In genomic region chr3:194312743-194313281, GRCh38 we compare ENCODE assay signal across 10 cellular contexts. TPM values are rescaled to one million over a fixed set of nuclear protein-coding genes. Genes with fewer than 3 reads are reported as not detected.
DNase-seq lines count a peak whose midpoint lies in the region; ATAC-seq, FAIRE-seq and TF ChIP-seq lines count a peak whose summit lies in the region.
"Had no signal": no experiment of that assay in that cellular context is flagged by ENCODE, and none has a peak within 500 bp of the region (broad histone marks: within the 10 kb centered on the region; RNA-seq: fewer than 3 reads in every experiment).

No MANE protein-coding gene starts in this region.

- H2BK120ac ChIP-seq in H1 (replicated peaks; ENCODE audit: low read depth, low read length), result no peak overlapping the region

- no peak for TF ChIP-seq CTCF in LNCaP clone FGC (IDR thresholded peaks at IDR 0.05; ENCODE audit: control insufficient read depth, extremely low read depth, insufficient read depth)
- TF ChIP-seq CTCF in H1 (IDR thresholded peaks at IDR 0.05; ENCODE audit: control extremely low read depth in 1 of 3, insufficient read depth in 1 of 3, low read depth in 1 of 3, low read length in 3 of 3), result no peak
- no peak for TF ChIP-seq CTCF in nephron (IDR thresholded peaks at IDR 0.05; ENCODE audit: unreplicated experiment in 3 of 3)

- H3K27me3 ChIP-seq in H1 (replicated peaks in 1 of 4; ENCODE audit: control insufficient read depth in 3 of 4, extremely low read depth in 1 of 4, insufficient read depth in 3 of 4, low read length in 3 of 4), result peaks cover 0 to 27% (median 12%) of the 10 kb centered on the region in 4 experiments; a peak in 5 of 7 replicates

- H3K4ac ChIP-seq in H1 (replicated peaks; ENCODE audit: insufficient read length, low read depth, low read length), result no peak overlapping the region

- peaks cover 10 to 23% (median 16%) of the 10 kb centered on the region in 4 experiments for H3K4me1 ChIP-seq in H1 (replicated peaks in 1 of 4; ENCODE audit: control insufficient read depth in 3 of 4, insufficient read depth in 4 of 4, low read length in 3 of 4)

- peaks cover 2% of the 10 kb centered on the region in 2 experiments; a peak in 2 of 4 replicates for H3K9me3 ChIP-seq in H1 (ENCODE audit: insufficient read depth in 2 of 2, low read depth in 1 of 2, low read length in 1 of 2)

- peak overlapping the region; percentile 68 to 81 (median 77) for H3K27ac Mint-ChIP-seq in nephron

- H3K23me2 ChIP-seq in H1 (ENCODE audit: low read depth, low read length), result peaks cover 5% of the 10 kb centered on the region

- ATAC-seq in HG03342 (IDR thresholded peaks at IDR 0.05; ENCODE audit: unreplicated experiment) (no peak), HG02642 (IDR thresholded peaks at IDR 0.05; ENCODE audit: poor library complexity, unreplicated experiment) (no peak)

- no peak overlapping the region for H4K5ac ChIP-seq in H1 (ENCODE audit: insufficient read length, low read depth, low read length)

- peak overlapping the region; percentile 36 to 50 (median 45) for H3K4me3 Mint-ChIP-seq in nephron

- TF ChIP-seq POLR2A in H1 (IDR thresholded peaks at IDR 0.05; ENCODE audit: control extremely low read depth in 1 of 2, low read depth in 2 of 2, low read length in 2 of 2), result no peak

- no peaks in the 10 kb centered on the region for H3K79me2 ChIP-seq in H1 (ENCODE audit: control insufficient read depth in 1 of 2, insufficient read depth in 2 of 2, low read length in 2 of 2)

- H3K4me2 ChIP-seq in H1 (ENCODE audit: insufficient read depth in 1 of 2, low read depth in 2 of 2, low read length in 2 of 2), result no peak overlapping the region
- H3K4me2 ChIP-seq: PC-9 had no signal

- POLR2A ChIA-PET in H1 (lab: Charles Lee; ENCODE audit: partially characterized antibody), result interaction anchor here (0.7 to 1.9 kb wide), 6 partner anchors 11 to 176 kb away, joined by 3 to 10 read pairs (median 4); partner anchors contain the start of gene HES1

- H3K4me3 ChIP-seq in LNCaP clone FGC (ENCODE audit: low read depth, low read length), result no peak overlapping the region
- H3K4me3 ChIP-seq in H1 (ENCODE audit: extremely low read depth in 1 of 4, insufficient read depth in 2 of 4, low read depth in 3 of 4, low read length in 4 of 4), result no peak overlapping the region
- H3K4me3 ChIP-seq: PC-9 had no signal

- H3K79me1 ChIP-seq in H1 (ENCODE audit: low read depth, low read length), result no peaks in the 10 kb centered on the region

- H3K36me3 ChIP-seq in H1 (ENCODE audit: control insufficient read depth in 2 of 4, insufficient read depth in 4 of 4, low read length in 3 of 4), result no peaks in the 10 kb centered on the region

- no peak for TF ChIP-seq RAD21 in H1 (IDR thresholded peaks at IDR 0.05 in 1 of 2, conservative IDR thresholded peaks at IDR 0.05 in 1 of 2; ENCODE audit: low read depth in 2 of 2, low read length in 2 of 2)

- H3K18ac ChIP-seq in H1 (ENCODE audit: extremely low read depth, low read length), result no peak overlapping the region

- no peak overlapping the region; the same call in 1 of the 2 replicates for H4K8ac ChIP-seq in H1 (ENCODE audit: extremely low read depth, insufficient read depth, low read length)

- no peak for FAIRE-seq in H1 (lab: Jason Lieb, UNC)
- FAIRE-seq: islet of Langerhans had no signal

- H2BK20ac ChIP-seq in H1 (ENCODE audit: low read length), result no peak overlapping the region

- WGBS in H1 (ENCODE audit: extremely low coverage in 1 of 2, insufficient coverage in 1 of 2, insufficient read length in 1 of 2, insufficient replicate concordance in 2 of 2, low coverage in 1 of 2, low lambda C conversion rate in 2 of 2, missing lambda C conversion rate in 1 of 2), 2 experiments, result 61% methylated on average over 16 of the region's 16 CpGs; no CpG with 5 or more reads in 1 of the 2 experiments

- no peak overlapping the region for H3K23ac ChIP-seq in H1 (ENCODE audit: insufficient read length)

- no peak overlapping the region for H3K27ac ChIP-seq in H1 (ENCODE audit: low read depth, low read length)
- H3K27ac ChIP-seq: PC-9 had no signal

- H3K27me3 Mint-ChIP-seq in nephron (ENCODE audit: low read depth), result peaks cover 36% of the 10 kb centered on the region

- no peak overlapping the region; the same call in 1 of the 2 replicates for H2BK15ac ChIP-seq in H1 (ENCODE audit: low read length)

- H2BK5ac ChIP-seq in H1 (ENCODE audit: low read depth, low read length), result no peak overlapping the region

- H4K91ac ChIP-seq in H1 (replicated peaks; ENCODE audit: insufficient read length, low read length), result no peak overlapping the region

- 0 out of 2 replicates have a peak overlapping the region, but pooled peaks have one; percentile 89 for H2AFZ ChIP-seq in H1 (ENCODE audit: low read length)
- H2AFZ ChIP-seq: PC-9 had no signal

- no peak overlapping the region for H3K14ac ChIP-seq in H1 (ENCODE audit: insufficient read length)

- peaks cover 59% of the 10 kb centered on the region for H3K4me1 Mint-ChIP-seq in nephron

- H2AK5ac ChIP-seq in H1 (ENCODE audit: low read depth, low read length), result no peak overlapping the region

- H3K36me3 Mint-ChIP-seq in nephron (ENCODE audit: low read depth), result peaks cover 4% of the 10 kb centered on the region

- H2BK12ac ChIP-seq in H1 (ENCODE audit: low read depth, low read length), result 0 out of 2 replicates have a peak overlapping the region, but pooled peaks have one; percentile 18

- no peaks in the 10 kb centered on the region for H4K20me1 ChIP-seq in H1 (replicated peaks in 1 of 2; ENCODE audit: control insufficient read depth in 1 of 2, insufficient read depth in 2 of 2, low read length in 2 of 2)

- DNase-seq in AG08395 (ENCODE audit: low spot score) (peak; percentile 25), LNCaP clone FGC (ENCODE audit: low read depth) (peak; percentile 21), H1 (ENCODE audit: low read depth in 1 of 2, low spot score in 2 of 2) (no peak), activated gamma-delta T cell (lab: John Stamatoyannopoulos, UW) (no peak), MV-4-11 (lab: John Stamatoyannopoulos, UW) (no peak)

- no peak for TF ChIP-seq EP300 in H1 (IDR thresholded peaks at IDR 0.05; ENCODE audit: borderline replicate concordance in 1 of 2, low read depth in 2 of 2, low read length in 2 of 2)

- peaks cover 3% of the 10 kb centered on the region for H3K9me3 Mint-ChIP-seq in nephron

- H3K9ac ChIP-seq in H1 (replicated peaks in 1 of 4; ENCODE audit: extremely low read depth in 1 of 4, low read depth in 3 of 4, low read length in 3 of 4), result no peak overlapping the region

- no peak overlapping the region for H3K56ac ChIP-seq in H1 (replicated peaks; ENCODE audit: insufficient read length, low read depth, low read length)

- CTCF ChIA-PET in H1 (lab: Charles Lee; ENCODE audit: partially characterized antibody), result interaction anchor here (0.6 to 6.2 kb wide), 24 partner anchors 8 to 650 kb away, joined by 3 to 79 read pairs (median 4); no protein-coding TSS in a partner anchor

TF ChIP-seq in H1, 55 proteins besides CTCF, POLR2A, EP300 and RAD21 (continues in another document):
- no peak for TF ChIP-seq SP2 (IDR thresholded peaks at IDR 0.05; ENCODE audit: low read length)
- TF ChIP-seq, protein P1, sequence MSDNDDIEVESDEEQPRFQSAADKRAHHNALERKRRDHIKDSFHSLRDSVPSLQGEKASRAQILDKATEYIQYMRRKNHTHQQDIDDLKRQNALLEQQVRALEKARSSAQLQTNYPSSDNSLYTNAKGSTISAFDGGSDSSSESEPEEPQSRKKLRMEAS (IDR thresholded peaks at IDR 0.05), result peak; percentile 51; the same call in 1 of the 2 replicates

RNA-seq across cellular contexts. Expression of gene CPN2, which starts 38.3 kb away (rescaled TPM):
- not detected in 2 replicates for total RNA-seq in H1 (2021; fragmentation: NEBNext Ultra II Directional; extraction: Animal tissue kit (Norgen Biotek cat#: 25700))
- polyA plus RNA-seq in H1 (2011; rRNA removed), result 0.03 TPM in 1 of 2 replicates, not detected in the other
- polyA plus RNA-seq in H1 (2011; cell fraction: cytosol; rRNA removed), result not detected
- not detected for polyA plus RNA-seq in H1 (2011; cell fraction: nucleus; rRNA removed)
- 0.12 TPM in 1 of 4 replicates, not detected in the others for polyA plus RNA-seq in H1 (2012, experiment 1 of 2)
- polyA plus RNA-seq in H1 (2012, experiment 2 of 2), result not detected
- polyA plus RNA-seq in H1 (2013, experiment 1 of 2), result 0.02 TPM
- 0.02 TPM for polyA plus RNA-seq in H1 (2013, experiment 2 of 2)
- not detected in 2 replicates for polyA minus RNA-seq in H1 (2011; rRNA and poly(A)+ RNA removed)
- polyA minus RNA-seq in H1 (2011; cell fraction: cytosol; rRNA and poly(A)+ RNA removed), result not detected
- not detected for polyA minus RNA-seq in H1 (2011; cell fraction: nucleus; rRNA and poly(A)+ RNA removed)
- total RNA-seq: PC-9 had no signal

RNA-seq across cellular contexts. Expression of gene LRRC15, which starts 56.7 kb away (rescaled TPM):
- total RNA-seq in H1 (2021; fragmentation: NEBNext Ultra II Directional; extraction: Animal tissue kit (Norgen Biotek cat#: 25700)), result 0.37 and 0.40 TPM in 2 replicates
- polyA plus RNA-seq in H1 (2011; rRNA removed), result 0.15 and 0.17 TPM in 2 replicates
- polyA plus RNA-seq in H1 (2011; cell fraction: cytosol; rRNA removed), result 0.08 TPM
- polyA plus RNA-seq in H1 (2011; cell fraction: nucleus; rRNA removed), result 0.19 TPM
- 0.11 to 0.16 TPM (median 0.16 TPM) in 3 of 4 replicates, not detected in the other for polyA plus RNA-seq in H1 (2012, experiment 1 of 2)
- polyA plus RNA-seq in H1 (2012, experiment 2 of 2), result 0.07 TPM
- polyA plus RNA-seq in H1 (2013, experiment 1 of 2), result 0.34 TPM
- 0.42 TPM for polyA plus RNA-seq in H1 (2013, experiment 2 of 2)
- polyA minus RNA-seq in H1 (2011; rRNA and poly(A)+ RNA removed), result 0.17 and 0.32 TPM in 2 replicates
- not detected for polyA minus RNA-seq in H1 (2011; cell fraction: cytosol; rRNA and poly(A)+ RNA removed)
- 0.10 TPM for polyA minus RNA-seq in H1 (2011; cell fraction: nucleus; rRNA and poly(A)+ RNA removed)
- total RNA-seq: PC-9 had no signal

Comparison
In these comparisons a context has a peak if more than half of its experiments do, and no peak if none do; other contexts are left out.
1. DNase-seq: peak in AG08395 (single experiment) and LNCaP clone FGC (single experiment); none in H1 (0 of 2), activated gamma-delta T cell (single experiment) and MV-4-11 (single experiment).